Comparison of ENCODE assay signal across 8 cellular contexts in the genomic region with DNA sequence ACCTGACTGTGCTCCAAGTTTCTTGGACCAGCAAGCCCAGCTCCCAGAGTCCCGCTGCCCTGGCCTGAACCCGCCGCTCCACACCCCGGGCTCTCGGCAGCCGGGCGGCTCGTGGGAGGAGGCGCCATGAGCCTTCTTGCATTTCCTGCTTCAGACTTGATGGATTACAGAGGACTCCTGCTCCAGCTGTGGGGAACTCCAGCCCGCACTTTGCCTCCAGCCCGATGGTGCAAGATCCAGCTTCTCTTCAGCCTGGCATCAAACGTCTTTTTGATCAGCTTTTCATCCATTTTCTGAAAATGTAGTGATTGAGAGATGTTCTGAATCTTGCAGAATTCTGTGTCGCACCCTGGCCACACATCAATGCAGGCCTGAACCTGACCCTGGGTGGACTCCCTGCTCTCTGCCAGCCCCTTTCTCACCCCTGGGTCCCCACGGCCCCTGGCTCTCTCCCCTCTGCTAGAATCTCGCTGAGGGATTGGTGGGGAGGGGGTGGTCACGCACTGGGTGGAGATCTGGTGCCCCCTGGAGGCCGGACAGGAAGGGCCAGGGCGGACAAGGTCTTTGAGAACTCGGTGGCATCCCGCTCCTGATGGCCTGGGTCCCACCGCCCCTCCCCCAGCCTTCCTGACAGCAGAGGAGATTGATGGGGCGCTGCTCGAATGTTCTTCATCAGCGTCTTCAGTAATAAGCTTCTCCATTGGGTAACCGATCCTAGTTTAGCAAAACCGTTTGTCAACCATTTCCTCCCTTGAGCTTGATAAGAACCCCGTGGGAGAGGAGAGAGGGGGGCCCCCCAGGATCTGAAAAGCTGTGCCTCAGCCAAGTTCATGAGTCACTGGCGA. TPM values are rescaled to one million over a fixed set of nuclear protein-coding genes. Genes with fewer than 3 reads are reported as not detected.
A peak's percentile ranks its signal among the peaks of the same experiment; 100 is the strongest.
DNase-seq lines count a peak whose midpoint lies in the region; ATAC-seq, FAIRE-seq and TF ChIP-seq lines count a peak whose summit lies in the region.

No MANE protein-coding gene starts in this region.

- H3K4me3 Mint-ChIP-seq in natural killer cell treated with Interleukin-12 subunit alpha and Interleukin-12 subunit beta and Interleukin-15 and Interleukin-18, amount 100 ng/mL, for 72 hours, result peak overlapping the region; percentile 78
- peak overlapping the region; percentile 75 to 82 for H3K4me3 Mint-ChIP-seq in stimulated activated naive B cell treated with anti-CD40 and anti-IgM and Interleukin-4, amounts not matched to agents 10 μg/mL and 1 μg/mL and 100 μg/mL, for 72 hours

- peaks cover 0 to under 1% of the 10 kb centered on the region in 2 donors for H3K27me3 Mint-ChIP-seq in natural killer cell treated with Interleukin-12 subunit alpha and Interleukin-12 subunit beta and Interleukin-15 and Interleukin-18, amount 100 ng/mL, for 72 hours
- peaks cover 31 to 44% of the 10 kb centered on the region in 2 donors for H3K27me3 Mint-ChIP-seq in stimulated activated naive B cell treated with anti-CD40 and anti-IgM and Interleukin-4, amounts not matched to agents 10 μg/mL and 1 μg/mL and 100 μg/mL, for 72 hours

- H3K4me3 ChIP-seq in fibroblast of pulmonary artery (replicated peaks; ENCODE audit: low read depth, low read length), result peak overlapping the region; percentile 31

- peak; percentile 75 to 86 for ATAC-seq in natural killer cell treated with Interleukin-12 subunit alpha and Interleukin-12 subunit beta and Interleukin-15 and Interleukin-18, amount 100 ng/mL, for 72 hours
- ATAC-seq in stimulated activated naive B cell treated with anti-CD40 and anti-IgM and Interleukin-4, amounts not matched to agents 10 μg/mL and 1 μg/mL and 100 μg/mL, for 72 hours (replicated peaks), result peak; percentile 75 to 76
- no peak for ATAC-seq in HG03457 (IDR thresholded peaks at IDR 0.05; ENCODE audit: unreplicated experiment)

- H3K4me1 Mint-ChIP-seq in natural killer cell treated with Interleukin-12 subunit alpha and Interleukin-12 subunit beta and Interleukin-15 and Interleukin-18, amount 100 ng/mL, for 72 hours (ENCODE audit: low read depth in 2 of 2), result peaks cover 13 to 19% of the 10 kb centered on the region in 2 donors
- peaks cover 33 to 37% of the 10 kb centered on the region in 2 donors for H3K4me1 Mint-ChIP-seq in stimulated activated naive B cell treated with anti-CD40 and anti-IgM and Interleukin-4, amounts not matched to agents 10 μg/mL and 1 μg/mL and 100 μg/mL, for 72 hours

- TF ChIP-seq CTCF in D721Med (IDR thresholded peaks at IDR 0.05; ENCODE audit: insufficient read depth, missing control alignments) (peak; percentile 72), fibroblast of pulmonary artery (IDR thresholded peaks at IDR 0.05; ENCODE audit: low read length, missing control alignments) (peak; percentile 62)

- H3K27ac Mint-ChIP-seq in natural killer cell treated with Interleukin-12 subunit alpha and Interleukin-12 subunit beta and Interleukin-15 and Interleukin-18, amount 100 ng/mL, for 72 hours, result peak overlapping the region; percentile 79 to 85
- peak overlapping the region; percentile 65 for H3K27ac Mint-ChIP-seq in stimulated activated naive B cell treated with anti-CD40 and anti-IgM and Interleukin-4, amounts not matched to agents 10 μg/mL and 1 μg/mL and 100 μg/mL, for 72 hours

- no peaks in the 10 kb centered on the region for H3K36me3 Mint-ChIP-seq in natural killer cell treated with Interleukin-12 subunit alpha and Interleukin-12 subunit beta and Interleukin-15 and Interleukin-18, amount 100 ng/mL, for 72 hours
- H3K36me3 Mint-ChIP-seq in stimulated activated naive B cell treated with anti-CD40 and anti-IgM and Interleukin-4, amounts not matched to agents 10 μg/mL and 1 μg/mL and 100 μg/mL, for 72 hours, result no peaks in the 10 kb centered on the region

- DNase-seq in D721Med (ENCODE audit: insufficient read length, low spot score), result peak; percentile 77
- DNase-seq in HuH-7.5 (ENCODE audit: low spot score), result peak; percentile 83
- peak; percentile 81 for DNase-seq in RKO (ENCODE audit: low spot score)
- peak; percentile 64 for DNase-seq in activated T-helper 9 cell treated with anti-CD3 and anti-CD28 coated beads, Interleukin-2, amount 50 U/mL, for 16 hours (ENCODE audit: low read depth)
- peak; percentile 95 for DNase-seq in fibroblast of pulmonary artery (ENCODE audit: low read depth)
- DNase-seq in natural killer cell treated with Interleukin-12 subunit alpha and Interleukin-12 subunit beta and Interleukin-15 and Interleukin-18, amount 100 ng/mL, for 72 hours (ENCODE audit: low spot score), result peak; percentile 82
- peak; percentile 50 for DNase-seq in stimulated activated naive B cell treated with anti-CD40 and anti-IgM and Interleukin-4, amounts not matched to agents 10 μg/mL and 1 μg/mL and 100 μg/mL, for 72 hours

- no peak for FAIRE-seq in D721Med (lab: Jason Lieb, UNC)

- no peaks in the 10 kb centered on the region for H3K9me3 Mint-ChIP-seq in natural killer cell treated with Interleukin-12 subunit alpha and Interleukin-12 subunit beta and Interleukin-15 and Interleukin-18, amount 100 ng/mL, for 72 hours
- H3K9me3 Mint-ChIP-seq in stimulated activated naive B cell treated with anti-CD40 and anti-IgM and Interleukin-4, amounts not matched to agents 10 μg/mL and 1 μg/mL and 100 μg/mL, for 72 hours, result no peaks in the 10 kb centered on the region

RNA-seq across cellular contexts. Expression of a gene that starts 12.1 kb away (rescaled TPM):
- total RNA-seq in natural killer cell treated with Interleukin-12 subunit alpha and Interleukin-12 subunit beta and Interleukin-15 and Interleukin-18, amount 100 ng/mL, for 72 hours, result under 1 TPM; 0.19 to 0.47 TPM
